In genomic region chr13:109622006-109622405, GRCh38 we compare ENCODE assay signal across 15 cellular contexts.
DNase-seq lines count a peak whose midpoint lies in the region; ATAC-seq and TF ChIP-seq lines count a peak whose summit lies in the region.
"Had no signal": no experiment of that assay in that cellular context is flagged by ENCODE, and none has a peak within 500 bp of the region (broad histone marks: within the 10 kb centered on the region; RNA-seq: fewer than 3 reads in every experiment).

No MANE protein-coding gene starts in this region.

- in situ Hi-C loops in gastrocnemius medialis (cut with MboI; ENCODE audit: low sequenced_read_pairs in 4 of 4), result no loop called here

- H3K4me3 ChIP-seq in mucosa of descending colon, result no peak overlapping the region
- no peak overlapping the region for H3K4me3 ChIP-seq in stomach
- H3K4me3 ChIP-seq in gastrocnemius medialis, result no peak overlapping the region
- H3K4me3 ChIP-seq in H7 (ENCODE audit: insufficient read depth, low read depth, low read length), result no peak overlapping the region

- H3K27me3 ChIP-seq in stomach (no peaks in the 10 kb centered on the region), gastrocnemius medialis (no peaks in the 10 kb centered on the region), H7 (ENCODE audit: control insufficient read depth, insufficient read depth, low read length) (no peaks in the 10 kb centered on the region)

- H3K9me3 ChIP-seq in mucosa of descending colon, result no peaks in the 10 kb centered on the region
- no peaks in the 10 kb centered on the region for H3K9me3 ChIP-seq in stomach
- H3K9me3 ChIP-seq in gastrocnemius medialis, result no peaks in the 10 kb centered on the region

- DNase-seq in mucosa of descending colon (peak in 1 of 3 donors; percentile 30), stomach (peak; percentile 30), gastrocnemius medialis (no peak), H7 (no peak)
- DNase-seq: C1 segment of cervical spinal cord; Calu3; CD4-positive, alpha-beta memory T cell; COR-L47; DMS53; DMS79 treated with DMSO at 0.1 percent for 48 hours; GF-D8; GOT3; HCEC 1CT had no signal

- H3K36me3 ChIP-seq in mucosa of descending colon (ENCODE audit: low read depth) (no peaks in the 10 kb centered on the region), stomach (no peaks in the 10 kb centered on the region), gastrocnemius medialis (no peaks in the 10 kb centered on the region), H7 (replicated peaks; ENCODE audit: control insufficient read depth, insufficient read depth, low read length) (no peaks in the 10 kb centered on the region)

- intact Hi-C loops in mucosa of descending colon (cut with DNase I, micrococcal nuclease), result no loop called here
- intact Hi-C loops in stomach (cut with DNase I; ENCODE audit: low total_unique reads), result no loop called here
- intact Hi-C loops in gastrocnemius medialis (cut with DNase I; ENCODE audit: low total_unique reads), result no loop called here

- ATAC-seq in mucosa of descending colon (peak; percentile 38), GM19324 (IDR thresholded peaks at IDR 0.05; ENCODE audit: low FRiP score, unreplicated experiment) (no peak), gastrocnemius medialis (no peak)

- TF ChIP-seq CTCF in VCaP (conservative IDR thresholded peaks at IDR 0.05), result peak; percentile 20; the same call in 1 of the 2 replicates
- no peak for TF ChIP-seq CTCF in mucosa of descending colon (IDR thresholded peaks at IDR 0.05)
- TF ChIP-seq CTCF in stomach (IDR thresholded peaks at IDR 0.05), result no peak
- TF ChIP-seq CTCF in gastrocnemius medialis (IDR thresholded peaks at IDR 0.05 in 4 of 5, conservative IDR thresholded peaks at IDR 0.05 in 1 of 5), result no peak

- WGBS in stomach, 5 donors, result 58 to 87% (median 61%) methylated on average over 4 of the region's 4 CpGs

- no peak for TF ChIP-seq EP300 in stomach (IDR thresholded peaks at IDR 0.05)

- H3K27ac ChIP-seq in VCaP, result no peak overlapping the region
- H3K27ac ChIP-seq in stomach, result no peak overlapping the region
- H3K27ac ChIP-seq in gastrocnemius medialis, result no peak overlapping the region

- TF ChIP-seq POLR2A in stomach (IDR thresholded peaks at IDR 0.05) (no peak), gastrocnemius medialis (IDR thresholded peaks at IDR 0.05) (no peak)

- no peaks in the 10 kb centered on the region for H3K4me1 ChIP-seq in mucosa of descending colon (ENCODE audit: low read depth)
- H3K4me1 ChIP-seq in stomach, result no peaks in the 10 kb centered on the region
- H3K4me1 ChIP-seq in gastrocnemius medialis, result no peaks in the 10 kb centered on the region
